In the genomic region with DNA sequence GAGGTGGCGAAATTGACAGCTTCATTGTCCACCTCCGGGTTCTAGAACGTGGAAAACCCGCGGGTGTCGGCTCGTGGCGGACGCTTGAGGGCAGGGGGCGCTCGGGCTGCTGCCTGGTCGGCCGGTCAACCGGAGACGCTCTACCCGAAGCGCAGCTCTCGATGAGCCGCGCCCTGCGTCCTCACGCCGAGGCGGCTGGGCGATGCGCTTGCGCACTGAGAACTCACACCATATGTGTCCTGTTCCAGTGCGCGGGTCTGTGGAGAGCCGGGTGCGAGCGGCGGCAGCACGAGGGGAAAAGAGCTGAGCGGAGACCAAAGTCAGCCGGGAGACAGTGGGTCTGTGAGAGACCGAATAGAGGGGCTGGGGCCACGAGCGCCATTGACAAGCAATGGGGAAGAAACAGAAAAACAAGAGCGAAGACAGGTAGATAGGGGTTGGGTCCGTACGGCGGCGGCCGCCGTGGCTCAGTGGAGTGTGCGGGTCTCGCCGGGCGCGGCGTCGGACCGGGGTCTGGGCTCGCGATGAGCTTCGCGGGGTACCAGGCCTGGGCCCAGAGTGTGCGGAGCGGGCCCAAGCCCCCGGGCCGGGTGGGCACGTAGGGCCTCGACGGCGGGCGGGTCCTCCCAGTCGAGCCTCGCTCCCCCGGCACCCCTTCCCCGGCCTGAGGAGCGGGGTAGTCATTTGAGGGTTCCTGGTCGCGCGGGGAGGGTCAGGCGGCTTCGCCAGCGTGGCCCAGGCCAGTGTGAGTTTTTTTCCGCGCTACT, we compare ENCODE assay signal across 1 cellular context.
A peak's percentile ranks its signal among the peaks of the same experiment; 100 is the strongest.
TF ChIP-seq lines count a peak whose summit lies in the region.

A gene with protein sequence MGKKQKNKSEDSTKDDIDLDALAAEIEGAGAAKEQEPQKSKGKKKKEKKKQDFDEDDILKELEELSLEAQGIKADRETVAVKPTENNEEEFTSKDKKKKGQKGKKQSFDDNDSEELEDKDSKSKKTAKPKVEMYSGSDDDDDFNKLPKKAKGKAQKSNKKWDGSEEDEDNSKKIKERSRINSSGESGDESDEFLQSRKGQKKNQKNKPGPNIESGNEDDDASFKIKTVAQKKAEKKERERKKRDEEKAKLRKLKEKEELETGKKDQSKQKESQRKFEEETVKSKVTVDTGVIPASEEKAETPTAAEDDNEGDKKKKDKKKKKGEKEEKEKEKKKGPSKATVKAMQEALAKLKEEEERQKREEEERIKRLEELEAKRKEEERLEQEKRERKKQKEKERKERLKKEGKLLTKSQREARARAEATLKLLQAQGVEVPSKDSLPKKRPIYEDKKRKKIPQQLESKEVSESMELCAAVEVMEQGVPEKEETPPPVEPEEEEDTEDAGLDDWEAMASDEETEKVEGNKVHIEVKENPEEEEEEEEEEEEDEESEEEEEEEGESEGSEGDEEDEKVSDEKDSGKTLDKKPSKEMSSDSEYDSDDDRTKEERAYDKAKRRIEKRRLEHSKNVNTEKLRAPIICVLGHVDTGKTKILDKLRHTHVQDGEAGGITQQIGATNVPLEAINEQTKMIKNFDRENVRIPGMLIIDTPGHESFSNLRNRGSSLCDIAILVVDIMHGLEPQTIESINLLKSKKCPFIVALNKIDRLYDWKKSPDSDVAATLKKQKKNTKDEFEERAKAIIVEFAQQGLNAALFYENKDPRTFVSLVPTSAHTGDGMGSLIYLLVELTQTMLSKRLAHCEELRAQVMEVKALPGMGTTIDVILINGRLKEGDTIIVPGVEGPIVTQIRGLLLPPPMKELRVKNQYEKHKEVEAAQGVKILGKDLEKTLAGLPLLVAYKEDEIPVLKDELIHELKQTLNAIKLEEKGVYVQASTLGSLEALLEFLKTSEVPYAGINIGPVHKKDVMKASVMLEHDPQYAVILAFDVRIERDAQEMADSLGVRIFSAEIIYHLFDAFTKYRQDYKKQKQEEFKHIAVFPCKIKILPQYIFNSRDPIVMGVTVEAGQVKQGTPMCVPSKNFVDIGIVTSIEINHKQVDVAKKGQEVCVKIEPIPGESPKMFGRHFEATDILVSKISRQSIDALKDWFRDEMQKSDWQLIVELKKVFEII (plus strand): TSS at position 226 of the 767 bp plus-strand sequence. CDS start 166 bp downstream, at position 392.

TF ChIP-seq in HepG2, 621 proteins besides CTCF, POLR2A, EP300 and RAD21 (continued from another document and continues in another):
- TF ChIP-seq, protein P1, sequence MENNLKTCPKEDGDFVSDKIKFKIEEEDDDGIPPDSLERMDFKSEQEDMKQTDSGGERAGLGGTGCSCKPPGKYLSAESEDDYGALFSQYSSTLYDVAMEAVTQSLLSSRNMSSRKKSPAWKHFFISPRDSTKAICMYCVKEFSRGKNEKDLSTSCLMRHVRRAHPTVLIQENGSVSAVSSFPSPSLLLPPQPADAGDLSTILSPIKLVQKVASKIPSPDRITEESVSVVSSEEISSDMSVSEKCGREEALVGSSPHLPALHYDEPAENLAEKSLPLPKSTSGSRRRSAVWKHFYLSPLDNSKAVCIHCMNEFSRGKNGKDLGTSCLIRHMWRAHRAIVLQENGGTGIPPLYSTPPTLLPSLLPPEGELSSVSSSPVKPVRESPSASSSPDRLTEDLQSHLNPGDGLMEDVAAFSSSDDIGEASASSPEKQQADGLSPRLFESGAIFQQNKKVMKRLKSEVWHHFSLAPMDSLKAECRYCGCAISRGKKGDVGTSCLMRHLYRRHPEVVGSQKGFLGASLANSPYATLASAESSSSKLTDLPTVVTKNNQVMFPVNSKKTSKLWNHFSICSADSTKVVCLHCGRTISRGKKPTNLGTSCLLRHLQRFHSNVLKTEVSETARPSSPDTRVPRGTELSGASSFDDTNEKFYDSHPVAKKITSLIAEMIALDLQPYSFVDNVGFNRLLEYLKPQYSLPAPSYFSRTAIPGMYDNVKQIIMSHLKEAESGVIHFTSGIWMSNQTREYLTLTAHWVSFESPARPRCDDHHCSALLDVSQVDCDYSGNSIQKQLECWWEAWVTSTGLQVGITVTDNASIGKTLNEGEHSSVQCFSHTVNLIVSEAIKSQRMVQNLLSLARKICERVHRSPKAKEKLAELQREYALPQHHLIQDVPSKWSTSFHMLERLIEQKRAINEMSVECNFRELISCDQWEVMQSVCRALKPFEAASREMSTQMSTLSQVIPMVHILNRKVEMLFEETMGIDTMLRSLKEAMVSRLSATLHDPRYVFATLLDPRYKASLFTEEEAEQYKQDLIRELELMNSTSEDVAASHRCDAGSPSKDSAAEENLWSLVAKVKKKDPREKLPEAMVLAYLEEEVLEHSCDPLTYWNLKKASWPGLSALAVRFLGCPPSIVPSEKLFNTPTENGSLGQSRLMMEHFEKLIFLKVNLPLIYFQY (CRISPR knock-in tag; IDR thresholded peaks at IDR 0.05; ENCODE audit: borderline replicate concordance): peak; percentile 65
- TF ChIP-seq, protein P2, sequence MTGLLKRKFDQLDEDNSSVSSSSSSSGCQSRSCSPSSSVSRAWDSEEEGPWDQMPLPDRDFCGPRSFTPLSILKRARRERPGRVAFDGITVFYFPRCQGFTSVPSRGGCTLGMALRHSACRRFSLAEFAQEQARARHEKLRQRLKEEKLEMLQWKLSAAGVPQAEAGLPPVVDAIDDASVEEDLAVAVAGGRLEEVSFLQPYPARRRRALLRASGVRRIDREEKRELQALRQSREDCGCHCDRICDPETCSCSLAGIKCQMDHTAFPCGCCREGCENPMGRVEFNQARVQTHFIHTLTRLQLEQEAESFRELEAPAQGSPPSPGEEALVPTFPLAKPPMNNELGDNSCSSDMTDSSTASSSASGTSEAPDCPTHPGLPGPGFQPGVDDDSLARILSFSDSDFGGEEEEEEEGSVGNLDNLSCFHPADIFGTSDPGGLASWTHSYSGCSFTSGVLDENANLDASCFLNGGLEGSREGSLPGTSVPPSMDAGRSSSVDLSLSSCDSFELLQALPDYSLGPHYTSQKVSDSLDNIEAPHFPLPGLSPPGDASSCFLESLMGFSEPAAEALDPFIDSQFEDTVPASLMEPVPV (CRISPR knock-in tag; IDR thresholded peaks at IDR 0.05): peak; percentile 73; the same call in 1 of the 2 replicates
- TF ChIP-seq ZNF451 (CRISPR knock-in tag; IDR thresholded peaks at IDR 0.05) (peak; percentile 88), HHEX (CRISPR knock-in tag; IDR thresholded peaks at IDR 0.05) (no peak; the same call in 1 of the 2 replicates), NFIB (CRISPR knock-in tag; IDR thresholded peaks at IDR 0.05; ENCODE audit: borderline replicate concordance) (0 out of 2 replicates have a peak, but pooled peaks have one; percentile 22), ZNF546 (CRISPR knock-in tag; conservative IDR thresholded peaks at IDR 0.05) (no peak; the same call in 1 of the 2 replicates), FOXM1 (CRISPR knock-in tag; IDR thresholded peaks at IDR 0.05) (peak; percentile 18), ZNF879 (CRISPR knock-in tag; IDR thresholded peaks at IDR 0.05) (peak; percentile 97), TBX2 (CRISPR knock-in tag; IDR thresholded peaks at IDR 0.05; ENCODE audit: borderline replicate concordance) (peak; percentile 93), ZSCAN25 (CRISPR knock-in tag; IDR thresholded peaks at IDR 0.05) (no peak), ZMYM2 (CRISPR knock-in tag; IDR thresholded peaks at IDR 0.05) (peak; percentile 99), ADNP (CRISPR knock-in tag; IDR thresholded peaks at IDR 0.05) (no peak), YEATS2 (CRISPR knock-in tag; IDR thresholded peaks at IDR 0.05; ENCODE audit: borderline replicate concordance) (peak; percentile 98), PAX8 (CRISPR knock-in tag; IDR thresholded peaks at IDR 0.05; ENCODE audit: borderline replicate concordance) (peak; percentile 74; the same call in 1 of the 2 replicates), ZNF782 (CRISPR knock-in tag; IDR thresholded peaks at IDR 0.05; ENCODE audit: borderline replicate concordance) (peak; percentile 89), SALL2 (CRISPR knock-in tag; IDR thresholded peaks at IDR 0.05) (peak; percentile 90), ASH2L (IDR thresholded peaks at IDR 0.05; ENCODE audit: insufficient read length, low read depth, low read length) (peak; percentile 89), ZNF792 (CRISPR knock-in tag; IDR thresholded peaks at IDR 0.05) (peak; percentile 79; the same call in 1 of the 2 replicates), IRX3 (CRISPR knock-in tag; IDR thresholded peaks at IDR 0.05; ENCODE audit: borderline replicate concordance, low read depth) (peak; percentile 91; the same call in 1 of the 2 replicates), PCBP2 (optimal IDR thresholded peaks at IDR 0.05; ENCODE audit: low read depth, low read length, poor library complexity, severe bottlenecking) (no peak), TBX3 (IDR thresholded peaks at IDR 0.05; ENCODE audit: borderline replicate concordance) (peak; percentile 60; the same call in 1 of the 2 replicates), NFE2L1 (CRISPR knock-in tag; IDR thresholded peaks at IDR 0.05; ENCODE audit: borderline replicate concordance) (0 out of 2 replicates have a peak, but pooled peaks have one; percentile 80), SIX4 (CRISPR knock-in tag; IDR thresholded peaks at IDR 0.05) (peak; percentile 70; the same call in 1 of the 2 replicates), SMAD9 (CRISPR knock-in tag; IDR thresholded peaks at IDR 0.05) (peak; percentile 28; the same call in 1 of the 2 replicates), NCOR1 (IDR thresholded peaks at IDR 0.05; ENCODE audit: borderline replicate concordance, low read length) (no peak), MAZ (IDR thresholded peaks at IDR 0.05; ENCODE audit: borderline replicate concordance, low read depth, low read length) (no peak), MAZ (CRISPR knock-in tag; IDR thresholded peaks at IDR 0.05; ENCODE audit: low read depth) (peak; percentile 95), REPIN1 (CRISPR knock-in tag; IDR thresholded peaks at IDR 0.05; ENCODE audit: borderline replicate concordance, low read depth) (peak; percentile 97)
- TF ChIP-seq, protein P3, sequence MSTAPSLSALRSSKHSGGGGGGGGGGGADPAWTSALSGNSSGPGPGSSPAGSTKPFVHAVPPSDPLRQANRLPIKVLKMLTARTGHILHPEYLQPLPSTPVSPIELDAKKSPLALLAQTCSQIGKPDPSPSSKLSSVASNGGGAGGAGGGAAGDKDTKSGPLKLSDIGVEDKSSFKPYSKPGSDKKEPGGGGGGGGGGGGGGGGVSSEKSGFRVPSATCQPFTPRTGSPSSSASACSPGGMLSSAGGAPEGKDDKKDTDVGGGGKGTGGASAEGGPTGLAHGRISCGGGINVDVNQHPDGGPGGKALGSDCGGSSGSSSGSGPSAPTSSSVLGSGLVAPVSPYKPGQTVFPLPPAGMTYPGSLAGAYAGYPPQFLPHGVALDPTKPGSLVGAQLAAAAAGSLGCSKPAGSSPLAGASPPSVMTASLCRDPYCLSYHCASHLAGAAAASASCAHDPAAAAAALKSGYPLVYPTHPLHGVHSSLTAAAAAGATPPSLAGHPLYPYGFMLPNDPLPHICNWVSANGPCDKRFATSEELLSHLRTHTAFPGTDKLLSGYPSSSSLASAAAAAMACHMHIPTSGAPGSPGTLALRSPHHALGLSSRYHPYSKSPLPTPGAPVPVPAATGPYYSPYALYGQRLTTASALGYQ (CRISPR knock-in tag; IDR thresholded peaks at IDR 0.05): 0 out of 2 replicates have a peak, but pooled peaks have one; percentile 20
- TF ChIP-seq, protein P4, sequence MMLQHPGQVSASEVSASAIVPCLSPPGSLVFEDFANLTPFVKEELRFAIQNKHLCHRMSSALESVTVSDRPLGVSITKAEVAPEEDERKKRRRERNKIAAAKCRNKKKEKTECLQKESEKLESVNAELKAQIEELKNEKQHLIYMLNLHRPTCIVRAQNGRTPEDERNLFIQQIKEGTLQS (CRISPR knock-in tag; IDR thresholded peaks at IDR 0.05): 0 out of 2 replicates have a peak, but pooled peaks have one; percentile 6
- TF ChIP-seq, protein P5, sequence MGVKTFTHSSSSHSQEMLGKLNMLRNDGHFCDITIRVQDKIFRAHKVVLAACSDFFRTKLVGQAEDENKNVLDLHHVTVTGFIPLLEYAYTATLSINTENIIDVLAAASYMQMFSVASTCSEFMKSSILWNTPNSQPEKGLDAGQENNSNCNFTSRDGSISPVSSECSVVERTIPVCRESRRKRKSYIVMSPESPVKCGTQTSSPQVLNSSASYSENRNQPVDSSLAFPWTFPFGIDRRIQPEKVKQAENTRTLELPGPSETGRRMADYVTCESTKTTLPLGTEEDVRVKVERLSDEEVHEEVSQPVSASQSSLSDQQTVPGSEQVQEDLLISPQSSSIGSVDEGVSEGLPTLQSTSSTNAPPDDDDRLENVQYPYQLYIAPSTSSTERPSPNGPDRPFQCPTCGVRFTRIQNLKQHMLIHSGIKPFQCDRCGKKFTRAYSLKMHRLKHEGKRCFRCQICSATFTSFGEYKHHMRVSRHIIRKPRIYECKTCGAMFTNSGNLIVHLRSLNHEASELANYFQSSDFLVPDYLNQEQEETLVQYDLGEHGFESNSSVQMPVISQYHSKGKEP (CRISPR knock-in tag; IDR thresholded peaks at IDR 0.05): no peak
- TF ChIP-seq, protein P6, sequence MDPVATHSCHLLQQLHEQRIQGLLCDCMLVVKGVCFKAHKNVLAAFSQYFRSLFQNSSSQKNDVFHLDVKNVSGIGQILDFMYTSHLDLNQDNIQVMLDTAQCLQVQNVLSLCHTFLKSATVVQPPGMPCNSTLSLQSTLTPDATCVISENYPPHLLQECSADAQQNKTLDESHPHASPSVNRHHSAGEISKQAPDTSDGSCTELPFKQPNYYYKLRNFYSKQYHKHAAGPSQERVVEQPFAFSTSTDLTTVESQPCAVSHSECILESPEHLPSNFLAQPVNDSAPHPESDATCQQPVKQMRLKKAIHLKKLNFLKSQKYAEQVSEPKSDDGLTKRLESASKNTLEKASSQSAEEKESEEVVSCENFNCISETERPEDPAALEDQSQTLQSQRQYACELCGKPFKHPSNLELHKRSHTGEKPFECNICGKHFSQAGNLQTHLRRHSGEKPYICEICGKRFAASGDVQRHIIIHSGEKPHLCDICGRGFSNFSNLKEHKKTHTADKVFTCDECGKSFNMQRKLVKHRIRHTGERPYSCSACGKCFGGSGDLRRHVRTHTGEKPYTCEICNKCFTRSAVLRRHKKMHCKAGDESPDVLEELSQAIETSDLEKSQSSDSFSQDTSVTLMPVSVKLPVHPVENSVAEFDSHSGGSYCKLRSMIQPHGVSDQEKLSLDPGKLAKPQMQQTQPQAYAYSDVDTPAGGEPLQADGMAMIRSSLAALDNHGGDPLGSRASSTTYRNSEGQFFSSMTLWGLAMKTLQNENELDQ (CRISPR knock-in tag; IDR thresholded peaks at IDR 0.05; ENCODE audit: borderline replicate concordance): 0 out of 2 replicates have a peak, but pooled peaks have one; percentile 22
- TF ChIP-seq, protein P7, sequence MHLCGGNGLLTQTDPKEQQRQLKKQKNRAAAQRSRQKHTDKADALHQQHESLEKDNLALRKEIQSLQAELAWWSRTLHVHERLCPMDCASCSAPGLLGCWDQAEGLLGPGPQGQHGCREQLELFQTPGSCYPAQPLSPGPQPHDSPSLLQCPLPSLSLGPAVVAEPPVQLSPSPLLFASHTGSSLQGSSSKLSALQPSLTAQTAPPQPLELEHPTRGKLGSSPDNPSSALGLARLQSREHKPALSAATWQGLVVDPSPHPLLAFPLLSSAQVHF (CRISPR knock-in tag; IDR thresholded peaks at IDR 0.05): peak; percentile 91
